ENCODE assay signal across 36 cellular contexts in genomic region chr12:113613414-113613813, GRCh38.
"Had no signal": no experiment of that assay in that cellular context is flagged by ENCODE, and none has a peak within 500 bp of the region (broad histone marks: within the 10 kb centered on the region; RNA-seq: fewer than 3 reads in every experiment).

No MANE protein-coding gene starts in this region.

- H3K36me3 ChIP-seq: MG63 had no signal

- DNase-seq: Kasumi-1, MG63, MM.1S, MV-4-11, NCI-H1048, NCI-H1092, NCI-H1092 treated with DMSO at 0.1 percent for 48 hours, NCI-H1105, NCI-H1105 treated with DMSO at 0.1 percent for 48 hours, NCI-H1417, NCI-H1417 treated with DMSO at 0.1 percent for 48 hours, NCI-H1436, NCI-H1436 treated with DMSO at 0.1 percent for 48 hours, NCI-H146, NCI-H1694, NCI-H1694 treated with DMSO at 0.1 percent for 48 hours, NCI-H187, NCI-H187 treated with DMSO at 0.1 percent for 48 hours, NCI-H1930, NCI-H2029, NCI-H2029 treated with DMSO at 0.1 percent for 48 hours, NCI-H2081, NCI-H2081 treated with DMSO at 0.1 percent for 48 hours, NCI-H2107, NCI-H2171, NCI-H2171 treated with DMSO at 0.1 percent for 48 hours, NCI-H2227 treated with DMSO at 0.1 percent for 48 hours, NCI-H226, NCI-H345, NCI-H446, NCI-H446 treated with DMSO at 0.1 percent for 48 hours, NCI-H510A, NCI-H510A treated with DMSO at 0.1 percent for 48 hours, NCI-H524, NCI-H524 treated with DMSO at 0.1 percent for 48 hours, NCI-H526 had no signal

- H3K9me3 ChIP-seq: MG63 had no signal

- H3K4me3 ChIP-seq: MG63 had no signal
